In genomic region chr10:77670817-77671443, GRCh38 we compare ENCODE assay signal across 2 cellular contexts.
A peak's percentile ranks its signal among the peaks of the same experiment; 100 is the strongest.
TF ChIP-seq lines count a peak whose summit lies in the region.

No MANE protein-coding gene starts in this region.

TF ChIP-seq in GM23338, 12 proteins besides CTCF, POLR2A, EP300 and RAD21 (continued from another document):
- TF ChIP-seq, protein P1, sequence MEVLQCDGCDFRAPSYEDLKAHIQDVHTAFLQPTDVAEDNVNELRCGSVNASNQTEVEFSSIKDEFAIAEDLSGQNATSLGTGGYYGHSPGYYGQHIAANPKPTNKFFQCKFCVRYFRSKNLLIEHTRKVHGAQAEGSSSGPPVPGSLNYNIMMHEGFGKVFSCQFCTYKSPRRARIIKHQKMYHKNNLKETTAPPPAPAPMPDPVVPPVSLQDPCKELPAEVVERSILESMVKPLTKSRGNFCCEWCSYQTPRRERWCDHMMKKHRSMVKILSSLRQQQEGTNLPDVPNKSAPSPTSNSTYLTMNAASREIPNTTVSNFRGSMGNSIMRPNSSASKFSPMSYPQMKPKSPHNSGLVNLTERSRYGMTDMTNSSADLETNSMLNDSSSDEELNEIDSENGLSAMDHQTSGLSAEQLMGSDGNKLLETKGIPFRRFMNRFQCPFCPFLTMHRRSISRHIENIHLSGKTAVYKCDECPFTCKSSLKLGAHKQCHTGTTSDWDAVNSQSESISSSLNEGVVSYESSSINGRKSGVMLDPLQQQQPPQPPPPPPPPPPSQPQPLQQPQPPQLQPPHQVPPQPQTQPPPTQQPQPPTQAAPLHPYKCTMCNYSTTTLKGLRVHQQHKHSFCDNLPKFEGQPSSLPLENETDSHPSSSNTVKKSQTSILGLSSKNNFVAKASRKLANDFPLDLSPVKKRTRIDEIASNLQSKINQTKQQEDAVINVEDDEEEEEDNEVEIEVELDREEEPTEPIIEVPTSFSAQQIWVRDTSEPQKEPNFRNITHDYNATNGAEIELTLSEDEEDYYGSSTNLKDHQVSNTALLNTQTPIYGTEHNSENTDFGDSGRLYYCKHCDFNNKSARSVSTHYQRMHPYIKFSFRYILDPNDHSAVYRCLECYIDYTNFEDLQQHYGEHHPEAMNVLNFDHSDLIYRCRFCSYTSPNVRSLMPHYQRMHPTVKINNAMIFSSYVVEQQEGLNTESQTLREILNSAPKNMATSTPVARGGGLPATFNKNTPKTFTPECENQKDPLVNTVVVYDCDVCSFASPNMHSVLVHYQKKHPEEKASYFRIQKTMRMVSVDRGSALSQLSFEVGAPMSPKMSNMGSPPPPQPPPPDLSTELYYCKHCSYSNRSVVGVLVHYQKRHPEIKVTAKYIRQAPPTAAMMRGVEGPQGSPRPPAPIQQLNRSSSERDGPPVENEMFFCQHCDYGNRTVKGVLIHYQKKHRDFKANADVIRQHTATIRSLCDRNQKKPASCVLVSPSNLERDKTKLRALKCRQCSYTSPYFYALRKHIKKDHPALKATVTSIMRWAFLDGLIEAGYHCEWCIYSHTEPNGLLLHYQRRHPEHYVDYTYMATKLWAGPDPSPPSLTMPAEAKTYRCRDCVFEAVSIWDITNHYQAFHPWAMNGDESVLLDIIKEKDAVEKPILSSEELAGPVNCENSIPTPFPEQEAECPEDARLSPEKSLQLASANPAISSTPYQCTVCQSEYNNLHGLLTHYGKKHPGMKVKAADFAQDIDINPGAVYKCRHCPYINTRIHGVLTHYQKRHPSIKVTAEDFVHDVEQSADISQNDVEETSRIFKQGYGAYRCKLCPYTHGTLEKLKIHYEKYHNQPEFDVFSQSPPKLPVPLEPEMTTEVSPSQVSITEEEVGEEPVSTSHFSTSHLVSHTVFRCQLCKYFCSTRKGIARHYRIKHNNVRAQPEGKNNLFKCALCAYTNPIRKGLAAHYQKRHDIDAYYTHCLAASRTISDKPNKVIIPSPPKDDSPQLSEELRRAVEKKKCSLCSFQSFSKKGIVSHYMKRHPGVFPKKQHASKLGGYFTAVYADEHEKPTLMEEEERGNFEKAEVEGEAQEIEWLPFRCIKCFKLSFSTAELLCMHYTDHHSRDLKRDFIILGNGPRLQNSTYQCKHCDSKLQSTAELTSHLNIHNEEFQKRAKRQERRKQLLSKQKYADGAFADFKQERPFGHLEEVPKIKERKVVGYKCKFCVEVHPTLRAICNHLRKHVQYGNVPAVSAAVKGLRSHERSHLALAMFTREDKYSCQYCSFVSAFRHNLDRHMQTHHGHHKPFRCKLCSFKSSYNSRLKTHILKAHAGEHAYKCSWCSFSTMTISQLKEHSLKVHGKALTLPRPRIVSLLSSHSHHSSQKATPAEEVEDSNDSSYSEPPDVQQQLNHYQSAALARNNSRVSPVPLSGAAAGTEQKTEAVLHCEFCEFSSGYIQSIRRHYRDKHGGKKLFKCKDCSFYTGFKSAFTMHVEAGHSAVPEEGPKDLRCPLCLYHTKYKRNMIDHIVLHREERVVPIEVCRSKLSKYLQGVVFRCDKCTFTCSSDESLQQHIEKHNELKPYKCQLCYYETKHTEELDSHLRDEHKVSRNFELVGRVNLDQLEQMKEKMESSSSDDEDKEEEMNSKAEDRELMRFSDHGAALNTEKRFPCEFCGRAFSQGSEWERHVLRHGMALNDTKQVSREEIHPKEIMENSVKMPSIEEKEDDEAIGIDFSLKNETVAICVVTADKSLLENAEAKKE (CRISPR knock-in tag; IDR thresholded peaks at IDR 0.05), result no peak
- TF ChIP-seq, protein P2, sequence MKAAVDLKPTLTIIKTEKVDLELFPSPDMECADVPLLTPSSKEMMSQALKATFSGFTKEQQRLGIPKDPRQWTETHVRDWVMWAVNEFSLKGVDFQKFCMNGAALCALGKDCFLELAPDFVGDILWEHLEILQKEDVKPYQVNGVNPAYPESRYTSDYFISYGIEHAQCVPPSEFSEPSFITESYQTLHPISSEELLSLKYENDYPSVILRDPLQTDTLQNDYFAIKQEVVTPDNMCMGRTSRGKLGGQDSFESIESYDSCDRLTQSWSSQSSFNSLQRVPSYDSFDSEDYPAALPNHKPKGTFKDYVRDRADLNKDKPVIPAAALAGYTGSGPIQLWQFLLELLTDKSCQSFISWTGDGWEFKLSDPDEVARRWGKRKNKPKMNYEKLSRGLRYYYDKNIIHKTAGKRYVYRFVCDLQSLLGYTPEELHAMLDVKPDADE (IDR thresholded peaks at IDR 0.05), result no peak
- no peak for TF ChIP-seq STAT1 (IDR thresholded peaks at IDR 0.05; ENCODE audit: unreplicated experiment)
- no peak for TF ChIP-seq ZNF331 (CRISPR knock-in tag; IDR thresholded peaks at IDR 0.05; ENCODE audit: low read depth)
- no peak for TF ChIP-seq JUNB (IDR thresholded peaks at IDR 0.05; ENCODE audit: unreplicated experiment)
- no peak for TF ChIP-seq ZNF114 (CRISPR knock-in tag; IDR thresholded peaks at IDR 0.05)
- TF ChIP-seq, protein P3, sequence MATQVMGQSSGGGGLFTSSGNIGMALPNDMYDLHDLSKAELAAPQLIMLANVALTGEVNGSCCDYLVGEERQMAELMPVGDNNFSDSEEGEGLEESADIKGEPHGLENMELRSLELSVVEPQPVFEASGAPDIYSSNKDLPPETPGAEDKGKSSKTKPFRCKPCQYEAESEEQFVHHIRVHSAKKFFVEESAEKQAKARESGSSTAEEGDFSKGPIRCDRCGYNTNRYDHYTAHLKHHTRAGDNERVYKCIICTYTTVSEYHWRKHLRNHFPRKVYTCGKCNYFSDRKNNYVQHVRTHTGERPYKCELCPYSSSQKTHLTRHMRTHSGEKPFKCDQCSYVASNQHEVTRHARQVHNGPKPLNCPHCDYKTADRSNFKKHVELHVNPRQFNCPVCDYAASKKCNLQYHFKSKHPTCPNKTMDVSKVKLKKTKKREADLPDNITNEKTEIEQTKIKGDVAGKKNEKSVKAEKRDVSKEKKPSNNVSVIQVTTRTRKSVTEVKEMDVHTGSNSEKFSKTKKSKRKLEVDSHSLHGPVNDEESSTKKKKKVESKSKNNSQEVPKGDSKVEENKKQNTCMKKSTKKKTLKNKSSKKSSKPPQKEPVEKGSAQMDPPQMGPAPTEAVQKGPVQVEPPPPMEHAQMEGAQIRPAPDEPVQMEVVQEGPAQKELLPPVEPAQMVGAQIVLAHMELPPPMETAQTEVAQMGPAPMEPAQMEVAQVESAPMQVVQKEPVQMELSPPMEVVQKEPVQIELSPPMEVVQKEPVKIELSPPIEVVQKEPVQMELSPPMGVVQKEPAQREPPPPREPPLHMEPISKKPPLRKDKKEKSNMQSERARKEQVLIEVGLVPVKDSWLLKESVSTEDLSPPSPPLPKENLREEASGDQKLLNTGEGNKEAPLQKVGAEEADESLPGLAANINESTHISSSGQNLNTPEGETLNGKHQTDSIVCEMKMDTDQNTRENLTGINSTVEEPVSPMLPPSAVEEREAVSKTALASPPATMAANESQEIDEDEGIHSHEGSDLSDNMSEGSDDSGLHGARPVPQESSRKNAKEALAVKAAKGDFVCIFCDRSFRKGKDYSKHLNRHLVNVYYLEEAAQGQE (IDR thresholded peaks at IDR 0.05; ENCODE audit: unreplicated experiment), result no peak
- TF ChIP-seq EZH2phosphoT487 (IDR thresholded peaks at IDR 0.05; ENCODE audit: unreplicated experiment), result no peak
- TF ChIP-seq POLR2AphosphoS5 (IDR thresholded peaks at IDR 0.05; ENCODE audit: low read depth), result no peak

TF ChIP-seq in K562, 482 proteins besides CTCF, POLR2A, EP300 and RAD21 (continued from another document):
- TF ChIP-seq MYBL2 (IDR thresholded peaks at IDR 0.05; ENCODE audit: low read depth) (0 out of 2 replicates have a peak, but pooled peaks have one; percentile 8), MYBL2 (CRISPR knock-in tag; IDR thresholded peaks at IDR 0.05; ENCODE audit: borderline replicate concordance) (no peak), ZNF512 (tag; IDR thresholded peaks at IDR 0.05) (peak; percentile 72; the same call in 1 of the 2 replicates), THRB (CRISPR knock-in tag; conservative IDR thresholded peaks at IDR 0.05) (0 out of 2 replicates have a peak, but pooled peaks have one; percentile 36), TBL1XR1 (IDR thresholded peaks at IDR 0.05; ENCODE audit: low read length in 2 of 2) (no peak), ZNF584 (CRISPR knock-in tag; IDR thresholded peaks at IDR 0.05; ENCODE audit: low read depth) (no peak), ESRRA (IDR thresholded peaks at IDR 0.05; ENCODE audit: borderline replicate concordance, low read depth) (peak; percentile 34; the same call in 1 of the 2 replicates), RBM14 (IDR thresholded peaks at IDR 0.05; ENCODE audit: borderline replicate concordance, insufficient read depth, low read depth, low read length) (no peak)
- TF ChIP-seq, protein P4, sequence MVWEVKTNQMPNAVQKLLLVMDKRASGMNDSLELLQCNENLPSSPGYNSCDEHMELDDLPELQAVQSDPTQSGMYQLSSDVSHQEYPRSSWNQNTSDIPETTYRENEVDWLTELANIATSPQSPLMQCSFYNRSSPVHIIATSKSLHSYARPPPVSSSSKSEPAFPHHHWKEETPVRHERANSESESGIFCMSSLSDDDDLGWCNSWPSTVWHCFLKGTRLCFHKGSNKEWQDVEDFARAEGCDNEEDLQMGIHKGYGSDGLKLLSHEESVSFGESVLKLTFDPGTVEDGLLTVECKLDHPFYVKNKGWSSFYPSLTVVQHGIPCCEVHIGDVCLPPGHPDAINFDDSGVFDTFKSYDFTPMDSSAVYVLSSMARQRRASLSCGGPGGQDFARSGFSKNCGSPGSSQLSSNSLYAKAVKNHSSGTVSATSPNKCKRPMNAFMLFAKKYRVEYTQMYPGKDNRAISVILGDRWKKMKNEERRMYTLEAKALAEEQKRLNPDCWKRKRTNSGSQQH (CRISPR knock-in tag; IDR thresholded peaks at IDR 0.05), result 0 out of 2 replicates have a peak, but pooled peaks have one; percentile 61
- TF ChIP-seq, protein P5, sequence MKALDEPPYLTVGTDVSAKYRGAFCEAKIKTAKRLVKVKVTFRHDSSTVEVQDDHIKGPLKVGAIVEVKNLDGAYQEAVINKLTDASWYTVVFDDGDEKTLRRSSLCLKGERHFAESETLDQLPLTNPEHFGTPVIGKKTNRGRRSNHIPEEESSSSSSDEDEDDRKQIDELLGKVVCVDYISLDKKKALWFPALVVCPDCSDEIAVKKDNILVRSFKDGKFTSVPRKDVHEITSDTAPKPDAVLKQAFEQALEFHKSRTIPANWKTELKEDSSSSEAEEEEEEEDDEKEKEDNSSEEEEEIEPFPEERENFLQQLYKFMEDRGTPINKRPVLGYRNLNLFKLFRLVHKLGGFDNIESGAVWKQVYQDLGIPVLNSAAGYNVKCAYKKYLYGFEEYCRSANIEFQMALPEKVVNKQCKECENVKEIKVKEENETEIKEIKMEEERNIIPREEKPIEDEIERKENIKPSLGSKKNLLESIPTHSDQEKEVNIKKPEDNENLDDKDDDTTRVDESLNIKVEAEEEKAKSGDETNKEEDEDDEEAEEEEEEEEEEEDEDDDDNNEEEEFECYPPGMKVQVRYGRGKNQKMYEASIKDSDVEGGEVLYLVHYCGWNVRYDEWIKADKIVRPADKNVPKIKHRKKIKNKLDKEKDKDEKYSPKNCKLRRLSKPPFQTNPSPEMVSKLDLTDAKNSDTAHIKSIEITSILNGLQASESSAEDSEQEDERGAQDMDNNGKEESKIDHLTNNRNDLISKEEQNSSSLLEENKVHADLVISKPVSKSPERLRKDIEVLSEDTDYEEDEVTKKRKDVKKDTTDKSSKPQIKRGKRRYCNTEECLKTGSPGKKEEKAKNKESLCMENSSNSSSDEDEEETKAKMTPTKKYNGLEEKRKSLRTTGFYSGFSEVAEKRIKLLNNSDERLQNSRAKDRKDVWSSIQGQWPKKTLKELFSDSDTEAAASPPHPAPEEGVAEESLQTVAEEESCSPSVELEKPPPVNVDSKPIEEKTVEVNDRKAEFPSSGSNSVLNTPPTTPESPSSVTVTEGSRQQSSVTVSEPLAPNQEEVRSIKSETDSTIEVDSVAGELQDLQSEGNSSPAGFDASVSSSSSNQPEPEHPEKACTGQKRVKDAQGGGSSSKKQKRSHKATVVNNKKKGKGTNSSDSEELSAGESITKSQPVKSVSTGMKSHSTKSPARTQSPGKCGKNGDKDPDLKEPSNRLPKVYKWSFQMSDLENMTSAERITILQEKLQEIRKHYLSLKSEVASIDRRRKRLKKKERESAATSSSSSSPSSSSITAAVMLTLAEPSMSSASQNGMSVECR (CRISPR knock-in tag; IDR thresholded peaks at IDR 0.05), result no peak
TF ChIP-seq in K562: peak in this region for 6.
